Comparison of ENCODE assay signal across 12 cellular contexts in the genomic region with DNA sequence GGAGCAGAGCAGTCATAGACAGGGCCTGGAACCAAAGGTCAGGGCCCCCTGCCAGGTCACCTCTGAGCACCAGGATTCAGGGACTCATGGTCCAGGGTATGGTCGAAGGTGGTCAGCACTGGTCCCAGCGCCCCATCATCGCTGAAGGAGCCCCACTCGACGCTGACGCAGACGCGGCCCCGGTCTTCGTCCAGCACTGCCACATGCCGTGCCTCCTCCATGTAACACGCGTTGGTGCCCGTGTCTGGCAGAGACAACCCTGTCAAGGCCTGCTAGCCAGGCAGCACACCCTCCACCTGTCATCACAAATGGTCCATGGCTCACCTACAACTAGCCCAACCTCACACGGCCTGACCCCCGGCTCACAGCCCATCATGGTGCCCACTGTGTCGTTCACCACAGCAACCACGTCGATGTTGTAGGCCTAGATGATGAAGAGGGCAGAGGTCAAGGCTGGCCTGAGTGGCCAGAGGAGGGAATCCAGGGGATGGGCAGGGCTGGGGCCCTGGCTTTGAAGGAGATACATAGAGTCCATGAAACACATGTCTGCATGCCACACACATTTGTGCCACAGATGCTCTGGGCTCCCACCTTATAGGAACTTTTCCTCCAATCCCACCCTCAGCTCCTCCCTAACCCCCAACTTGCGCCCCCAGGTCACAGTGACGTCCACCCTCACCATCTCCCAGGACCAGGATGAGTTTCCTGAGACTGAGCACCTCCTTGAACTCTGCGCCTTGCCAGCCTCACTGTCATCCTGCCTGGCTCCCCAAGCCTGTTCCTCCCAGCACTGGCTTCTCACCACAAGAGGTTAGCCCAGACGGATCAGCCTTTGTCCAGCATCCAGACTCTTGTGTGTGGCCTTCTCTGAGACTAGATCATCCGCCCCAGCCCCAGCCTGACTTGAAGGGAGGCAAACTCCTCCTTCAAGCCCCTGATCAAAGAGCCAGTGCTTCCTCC. TPM values are rescaled to one million over a fixed set of nuclear protein-coding genes. Genes with fewer than 3 reads are reported as not detected.
"Had no signal": no experiment of that assay in that cellular context is flagged by ENCODE, and none has a peak within 500 bp of the region (broad histone marks: within the 10 kb centered on the region; RNA-seq: fewer than 3 reads in every experiment).

No MANE protein-coding gene starts in this region.

- H3K4me3 ChIP-seq: esophagus muscularis mucosa, mucosa of descending colon, ovary, thyroid gland had no signal

- H3K27ac ChIP-seq: esophagus muscularis mucosa, ovary, thyroid gland had no signal

- H3K27ac Mint-ChIP-seq: activated CD8-positive, alpha-beta T cell treated with anti-CD3 and anti-CD28 coated beads for 36 hours had no signal

- DNase-seq: activated CD8-positive, alpha-beta memory T cell treated with anti-CD3 and anti-CD28 coated beads, Interleukin-2, amount 50 U/mL, for 4 hours; activated CD8-positive, alpha-beta T cell treated with anti-CD3 and anti-CD28 coated beads for 36 hours; mammary epithelial cell; naive thymus-derived CD8-positive, alpha-beta T cell; ovary; retina; stimulated activated CD4-positive, alpha-beta T cell treated with anti-CD3 and anti-CD28 coated beads, Interleukin-15, amount 100 ng/mL, for 24 hours; stimulated activated CD4-positive, alpha-beta T cell treated with anti-CD3 and anti-CD28 coated beads, Interleukin-4, amount 100 ng/mL, for 4 hours; thyroid gland had no signal

- H3K9me3 ChIP-seq: esophagus muscularis mucosa, mucosa of descending colon, ovary, thyroid gland had no signal

- H3K36me3 ChIP-seq: esophagus muscularis mucosa, ovary, thyroid gland had no signal

- H3K36me3 Mint-ChIP-seq: naive thymus-derived CD8-positive, alpha-beta T cell had no signal

- H3K27me3 ChIP-seq: ovary, thyroid gland had no signal

- ATAC-seq: activated CD8-positive, alpha-beta T cell treated with anti-CD3 and anti-CD28 coated beads for 36 hours; mucosa of descending colon; naive thymus-derived CD8-positive, alpha-beta T cell had no signal

- H3K4me3 Mint-ChIP-seq: activated CD8-positive, alpha-beta T cell treated with anti-CD3 and anti-CD28 coated beads for 36 hours; naive thymus-derived CD8-positive, alpha-beta T cell had no signal

- H3K4me1 ChIP-seq: esophagus muscularis mucosa, thyroid gland had no signal

- H3K9me3 Mint-ChIP-seq: activated CD8-positive, alpha-beta T cell treated with anti-CD3 and anti-CD28 coated beads for 36 hours had no signal

RNA-seq across cellular contexts. Expression of a gene that starts 9.5 kb away (rescaled TPM):
- total RNA-seq: activated CD8-positive, alpha-beta T cell treated with anti-CD3 and anti-CD28 coated beads for 36 hours; fibroblast of villous mesenchyme; mammary epithelial cell had no signal
